In the genomic region with DNA sequence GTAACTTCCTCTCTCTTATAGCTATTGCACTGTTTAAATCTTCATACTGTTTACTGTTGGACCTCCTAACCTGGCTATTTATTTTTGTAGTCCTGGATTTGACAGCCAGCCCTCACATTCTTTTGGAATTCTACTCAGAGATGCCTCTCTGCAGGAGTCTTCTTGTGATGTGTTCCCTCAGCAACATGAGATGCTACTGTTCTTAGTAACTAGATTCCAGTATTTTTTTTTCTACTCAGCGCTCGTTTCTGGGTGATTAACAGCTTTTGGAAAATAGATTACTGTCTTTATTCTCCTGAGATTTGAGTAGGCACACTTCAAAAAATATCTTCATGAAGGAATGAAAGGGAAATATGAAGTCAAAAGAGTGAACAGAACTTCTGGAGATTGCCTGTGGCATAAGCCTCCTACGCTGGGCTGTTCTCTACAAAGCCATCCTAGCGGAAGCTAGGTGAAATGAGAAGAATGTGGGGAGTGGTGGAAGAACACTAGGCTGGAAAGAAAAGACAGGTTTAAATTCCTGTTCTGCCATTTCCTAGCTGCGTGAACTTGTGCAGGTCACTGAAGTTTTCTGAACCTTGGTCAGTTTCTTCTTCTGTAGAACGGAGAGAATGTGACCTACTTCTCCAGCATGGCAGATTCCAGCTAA, we compare ENCODE assay signal across 2 cellular contexts.
TF ChIP-seq lines count a peak whose summit lies in the region.

No MANE protein-coding gene starts in this region.

TF ChIP-seq in HEK293, 187 proteins besides CTCF, POLR2A, EP300 and RAD21 (continued from another document):
- TF ChIP-seq, protein P1, sequence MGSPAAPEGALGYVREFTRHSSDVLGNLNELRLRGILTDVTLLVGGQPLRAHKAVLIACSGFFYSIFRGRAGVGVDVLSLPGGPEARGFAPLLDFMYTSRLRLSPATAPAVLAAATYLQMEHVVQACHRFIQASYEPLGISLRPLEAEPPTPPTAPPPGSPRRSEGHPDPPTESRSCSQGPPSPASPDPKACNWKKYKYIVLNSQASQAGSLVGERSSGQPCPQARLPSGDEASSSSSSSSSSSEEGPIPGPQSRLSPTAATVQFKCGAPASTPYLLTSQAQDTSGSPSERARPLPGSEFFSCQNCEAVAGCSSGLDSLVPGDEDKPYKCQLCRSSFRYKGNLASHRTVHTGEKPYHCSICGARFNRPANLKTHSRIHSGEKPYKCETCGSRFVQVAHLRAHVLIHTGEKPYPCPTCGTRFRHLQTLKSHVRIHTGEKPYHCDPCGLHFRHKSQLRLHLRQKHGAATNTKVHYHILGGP (tag by site-specific recombination; IDR thresholded peaks at IDR 0.05) = no peak
- TF ChIP-seq, protein P2, sequence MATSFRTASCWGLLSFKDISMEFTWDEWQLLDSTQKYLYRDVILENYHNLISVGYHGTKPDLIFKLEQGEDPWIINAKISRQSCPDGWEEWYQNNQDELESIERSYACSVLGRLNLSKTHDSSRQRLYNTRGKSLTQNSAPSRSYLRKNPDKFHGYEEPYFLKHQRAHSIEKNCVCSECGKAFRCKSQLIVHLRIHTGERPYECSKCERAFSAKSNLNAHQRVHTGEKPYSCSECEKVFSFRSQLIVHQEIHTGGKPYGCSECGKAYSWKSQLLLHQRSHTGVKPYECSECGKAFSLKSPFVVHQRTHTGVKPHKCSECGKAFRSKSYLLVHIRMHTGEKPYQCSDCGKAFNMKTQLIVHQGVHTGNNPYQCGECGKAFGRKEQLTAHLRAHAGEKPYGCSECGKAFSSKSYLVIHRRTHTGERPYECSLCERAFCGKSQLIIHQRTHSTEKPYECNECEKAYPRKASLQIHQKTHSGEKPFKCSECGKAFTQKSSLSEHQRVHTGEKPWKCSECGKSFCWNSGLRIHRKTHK (tag by site-specific recombination; IDR thresholded peaks at IDR 0.05) = no peak
- TF ChIP-seq ZNF112 (tag by site-specific recombination; IDR thresholded peaks at IDR 0.05) (no peak), OSR2 (tag by site-specific recombination; IDR thresholded peaks at IDR 0.05) (peak; percentile 73), MZF1 (tag by site-specific recombination; IDR thresholded peaks at IDR 0.05; ENCODE audit: borderline replicate concordance) (peak; percentile 14; the same call in 1 of the 2 replicates), IKZF3 (tag by site-specific recombination; IDR thresholded peaks at IDR 0.05) (no peak), GLIS1 (tag by site-specific recombination; IDR thresholded peaks at IDR 0.05) (peak; percentile 77)
- TF ChIP-seq, protein P3, sequence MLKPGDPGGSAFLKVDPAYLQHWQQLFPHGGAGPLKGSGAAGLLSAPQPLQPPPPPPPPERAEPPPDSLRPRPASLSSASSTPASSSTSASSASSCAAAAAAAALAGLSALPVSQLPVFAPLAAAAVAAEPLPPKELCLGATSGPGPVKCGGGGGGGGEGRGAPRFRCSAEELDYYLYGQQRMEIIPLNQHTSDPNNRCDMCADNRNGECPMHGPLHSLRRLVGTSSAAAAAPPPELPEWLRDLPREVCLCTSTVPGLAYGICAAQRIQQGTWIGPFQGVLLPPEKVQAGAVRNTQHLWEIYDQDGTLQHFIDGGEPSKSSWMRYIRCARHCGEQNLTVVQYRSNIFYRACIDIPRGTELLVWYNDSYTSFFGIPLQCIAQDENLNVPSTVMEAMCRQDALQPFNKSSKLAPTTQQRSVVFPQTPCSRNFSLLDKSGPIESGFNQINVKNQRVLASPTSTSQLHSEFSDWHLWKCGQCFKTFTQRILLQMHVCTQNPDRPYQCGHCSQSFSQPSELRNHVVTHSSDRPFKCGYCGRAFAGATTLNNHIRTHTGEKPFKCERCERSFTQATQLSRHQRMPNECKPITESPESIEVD (tag by site-specific recombination; IDR thresholded peaks at IDR 0.05) = peak; percentile 52

TF ChIP-seq in SK-N-SH treated with all-trans-retinoic acid at 6 μM for 48 hours, 23 proteins besides CTCF, POLR2A, EP300 and RAD21 (continued from another document):
- TF ChIP-seq, protein P4, sequence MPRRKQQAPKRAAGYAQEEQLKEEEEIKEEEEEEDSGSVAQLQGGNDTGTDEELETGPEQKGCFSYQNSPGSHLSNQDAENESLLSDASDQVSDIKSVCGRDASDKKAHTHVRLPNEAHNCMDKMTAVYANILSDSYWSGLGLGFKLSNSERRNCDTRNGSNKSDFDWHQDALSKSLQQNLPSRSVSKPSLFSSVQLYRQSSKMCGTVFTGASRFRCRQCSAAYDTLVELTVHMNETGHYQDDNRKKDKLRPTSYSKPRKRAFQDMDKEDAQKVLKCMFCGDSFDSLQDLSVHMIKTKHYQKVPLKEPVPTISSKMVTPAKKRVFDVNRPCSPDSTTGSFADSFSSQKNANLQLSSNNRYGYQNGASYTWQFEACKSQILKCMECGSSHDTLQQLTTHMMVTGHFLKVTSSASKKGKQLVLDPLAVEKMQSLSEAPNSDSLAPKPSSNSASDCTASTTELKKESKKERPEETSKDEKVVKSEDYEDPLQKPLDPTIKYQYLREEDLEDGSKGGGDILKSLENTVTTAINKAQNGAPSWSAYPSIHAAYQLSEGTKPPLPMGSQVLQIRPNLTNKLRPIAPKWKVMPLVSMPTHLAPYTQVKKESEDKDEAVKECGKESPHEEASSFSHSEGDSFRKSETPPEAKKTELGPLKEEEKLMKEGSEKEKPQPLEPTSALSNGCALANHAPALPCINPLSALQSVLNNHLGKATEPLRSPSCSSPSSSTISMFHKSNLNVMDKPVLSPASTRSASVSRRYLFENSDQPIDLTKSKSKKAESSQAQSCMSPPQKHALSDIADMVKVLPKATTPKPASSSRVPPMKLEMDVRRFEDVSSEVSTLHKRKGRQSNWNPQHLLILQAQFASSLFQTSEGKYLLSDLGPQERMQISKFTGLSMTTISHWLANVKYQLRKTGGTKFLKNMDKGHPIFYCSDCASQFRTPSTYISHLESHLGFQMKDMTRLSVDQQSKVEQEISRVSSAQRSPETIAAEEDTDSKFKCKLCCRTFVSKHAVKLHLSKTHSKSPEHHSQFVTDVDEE (CRISPR knock-in tag; IDR thresholded peaks at IDR 0.05) = no peak
- TF ChIP-seq ZFP3 (CRISPR knock-in tag; IDR thresholded peaks at IDR 0.05) (no peak), CSDC2 (CRISPR knock-in tag; IDR thresholded peaks at IDR 0.05) (no peak), TOX (CRISPR knock-in tag; IDR thresholded peaks at IDR 0.05; ENCODE audit: borderline replicate concordance) (no peak), ZNF8 (CRISPR knock-in tag; IDR thresholded peaks at IDR 0.05) (no peak), ZFP30 (CRISPR knock-in tag; IDR thresholded peaks at IDR 0.05) (no peak), BACH2 (CRISPR knock-in tag; IDR thresholded peaks at IDR 0.05; ENCODE audit: borderline replicate concordance) (no peak)
- TF ChIP-seq, protein P5, sequence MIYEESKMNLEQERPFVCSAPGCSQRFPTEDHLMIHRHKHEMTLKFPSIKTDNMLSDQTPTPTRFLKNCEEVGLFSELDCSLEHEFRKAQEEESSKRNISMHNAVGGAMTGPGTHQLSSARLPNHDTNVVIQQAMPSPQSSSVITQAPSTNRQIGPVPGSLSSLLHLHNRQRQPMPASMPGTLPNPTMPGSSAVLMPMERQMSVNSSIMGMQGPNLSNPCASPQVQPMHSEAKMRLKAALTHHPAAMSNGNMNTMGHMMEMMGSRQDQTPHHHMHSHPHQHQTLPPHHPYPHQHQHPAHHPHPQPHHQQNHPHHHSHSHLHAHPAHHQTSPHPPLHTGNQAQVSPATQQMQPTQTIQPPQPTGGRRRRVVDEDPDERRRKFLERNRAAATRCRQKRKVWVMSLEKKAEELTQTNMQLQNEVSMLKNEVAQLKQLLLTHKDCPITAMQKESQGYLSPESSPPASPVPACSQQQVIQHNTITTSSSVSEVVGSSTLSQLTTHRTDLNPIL (CRISPR knock-in tag; IDR thresholded peaks at IDR 0.05; ENCODE audit: low read depth) = no peak
